ENCODE assay signal across 29 cellular contexts in genomic region chr6:74018825-74019224, GRCh38.
"Had no signal": no experiment of that assay in that cellular context is flagged by ENCODE, and none has a peak within 500 bp of the region (broad histone marks: within the 10 kb centered on the region; RNA-seq: fewer than 3 reads in every experiment).

No MANE protein-coding gene starts in this region.

- DNase-seq: activated B cell treated with CpG ODN at 0.5 μM for 24 hours; activated CD4-positive, alpha-beta T cell treated with anti-CD3 and anti-CD28 coated beads, Interleukin-2, amount 50 U/mL, for 1 hour; activated CD8-positive, alpha-beta T cell treated with anti-CD3 and anti-CD28 coated beads for 36 hours; activated naive CD8-positive, alpha-beta T cell treated with anti-CD3 and anti-CD28 coated beads, Interleukin-2, amount 50 U/mL, for 24 hours; activated T-cell treated with anti-CD3 and anti-CD28 coated beads, Interleukin-2, amount 50 U/mL, for 4 hours; amygdala; cerebellar nuclear complex; cortex of kidney; effector memory CD8-positive, alpha-beta T cell; foreskin melanocyte; left cardiac atrium; mammary epithelial cell; naive B cell; pancreas; retina; small intestine; stimulated activated CD4-positive, alpha-beta T cell treated with anti-CD3 and anti-CD28 coated beads, Interleukin-1b, Interleukin-23, amount 100 ng/mL, for 48 hours; stimulated activated naive CD4-positive, alpha-beta T cell; T-helper 2 cell; tibial artery; upper lobe of right lung had no signal

- H3K27ac Mint-ChIP-seq: activated B cell treated with CpG ODN at 0.5 μM for 24 hours; activated CD8-positive, alpha-beta T cell treated with anti-CD3 and anti-CD28 coated beads for 36 hours; activated naive CD4-positive, alpha-beta T cell treated with anti-CD3 and anti-CD28 coated beads, Interleukin-2, amount 50 U/mL, for 24 hours; activated naive CD8-positive, alpha-beta T cell treated with anti-CD3 and anti-CD28 coated beads, Interleukin-2, amount 50 U/mL, for 24 hours; activated T-helper 17 cell treated with anti-CD3 and anti-CD28 coated beads, Interleukin-2, amount 50 U/mL, for 72 hours; effector memory CD8-positive, alpha-beta T cell; mesothelial cell of epicardium; naive B cell had no signal

- H3K27ac ChIP-seq: cardiac muscle cell, pancreas, prostate gland, suprapubic skin, tibial artery, upper lobe of right lung had no signal

- H3K27me3 ChIP-seq: cardiac muscle cell, pancreas, suprapubic skin, tibial artery, upper lobe of right lung had no signal

- H3K4me3 ChIP-seq: cardiac muscle cell, pancreas, prostate gland, suprapubic skin, tibial artery, upper lobe of right lung had no signal

- H3K4me1 Mint-ChIP-seq: activated B cell treated with CpG ODN at 0.5 μM for 24 hours; activated naive CD4-positive, alpha-beta T cell treated with anti-CD3 and anti-CD28 coated beads, Interleukin-2, amount 50 U/mL, for 24 hours; activated naive CD8-positive, alpha-beta T cell treated with anti-CD3 and anti-CD28 coated beads, Interleukin-2, amount 50 U/mL, for 24 hours; activated T-helper 17 cell treated with anti-CD3 and anti-CD28 coated beads, Interleukin-2, amount 50 U/mL, for 72 hours; mesothelial cell of epicardium; naive B cell had no signal

- H3K4me1 ChIP-seq: pancreas, prostate gland, suprapubic skin, tibial artery, upper lobe of right lung had no signal

- H3K36me3 Mint-ChIP-seq: activated naive CD4-positive, alpha-beta T cell treated with anti-CD3 and anti-CD28 coated beads, Interleukin-2, amount 50 U/mL, for 24 hours; mesothelial cell of epicardium; naive B cell had no signal

- H3K4me3 Mint-ChIP-seq: activated B cell treated with CpG ODN at 0.5 μM for 24 hours; activated CD8-positive, alpha-beta T cell treated with anti-CD3 and anti-CD28 coated beads for 36 hours; activated naive CD4-positive, alpha-beta T cell treated with anti-CD3 and anti-CD28 coated beads, Interleukin-2, amount 50 U/mL, for 24 hours; activated naive CD8-positive, alpha-beta T cell treated with anti-CD3 and anti-CD28 coated beads, Interleukin-2, amount 50 U/mL, for 24 hours; activated T-cell treated with anti-CD3 and anti-CD28 coated beads, Interleukin-2, amount 50 U/mL, for 4 hours; activated T-helper 17 cell treated with anti-CD3 and anti-CD28 coated beads, Interleukin-2, amount 50 U/mL, for 72 hours; effector memory CD8-positive, alpha-beta T cell; mesothelial cell of epicardium; naive B cell had no signal

- H3K36me3 ChIP-seq: cardiac muscle cell, pancreas, prostate gland, suprapubic skin, tibial artery, upper lobe of right lung had no signal

- ATAC-seq: activated CD8-positive, alpha-beta T cell treated with anti-CD3 and anti-CD28 coated beads for 36 hours; activated naive CD8-positive, alpha-beta T cell treated with anti-CD3 and anti-CD28 coated beads, Interleukin-2, amount 50 U/mL, for 24 hours; activated T-cell treated with anti-CD3 and anti-CD28 coated beads, Interleukin-2, amount 50 U/mL, for 4 hours; activated T-helper 17 cell treated with anti-CD3 and anti-CD28 coated beads, Interleukin-2, amount 50 U/mL, for 72 hours; effector memory CD8-positive, alpha-beta T cell; esophagus mucosa; left cardiac atrium; pancreas; sciatic nerve; upper lobe of right lung had no signal

- H3K9me3 ChIP-seq: pancreas, prostate gland, suprapubic skin, upper lobe of right lung had no signal
